ENCODE assay signal across 1 cellular context in genomic region chr7:20340839-20341238, GRCh38.
TF ChIP-seq lines count a peak whose summit lies in the region.

No MANE protein-coding gene starts in this region.

TF ChIP-seq in HepG2, 621 proteins besides CTCF, POLR2A, EP300 and RAD21 (continued from another document):
- TF ChIP-seq ZNF142 (CRISPR knock-in tag; IDR thresholded peaks at IDR 0.05) (no peak), ZNF674 (CRISPR knock-in tag; IDR thresholded peaks at IDR 0.05; ENCODE audit: low read depth) (no peak), AKNA (CRISPR knock-in tag; IDR thresholded peaks at IDR 0.05; ENCODE audit: borderline replicate concordance) (no peak), SP5 (CRISPR knock-in tag; IDR thresholded peaks at IDR 0.05; ENCODE audit: borderline replicate concordance, low read depth) (no peak), ZNF567 (CRISPR knock-in tag; IDR thresholded peaks at IDR 0.05; ENCODE audit: borderline replicate concordance) (no peak), ZNF263 (CRISPR knock-in tag; IDR thresholded peaks at IDR 0.05) (no peak), CREB1 (IDR thresholded peaks at IDR 0.05) (no peak), CREB1 (CRISPR knock-in tag; IDR thresholded peaks at IDR 0.05) (no peak), ZNF224 (CRISPR knock-in tag; IDR thresholded peaks at IDR 0.05) (no peak)
